26 cellular contexts compared by ENCODE assay signal in genomic region chr11:77205467-77206263, GRCh38.
A peak's percentile ranks its signal among the peaks of the same experiment; 100 is the strongest.
DNase-seq lines count a peak whose midpoint lies in the region; ATAC-seq and TF ChIP-seq lines count a peak whose summit lies in the region.
"Had no signal": no experiment of that assay in that cellular context is flagged by ENCODE, and none has a peak within 500 bp of the region (broad histone marks: within the 10 kb centered on the region; RNA-seq: fewer than 3 reads in every experiment).

No MANE protein-coding gene starts in this region.

- TF ChIP-seq CTCF in heart right ventricle (IDR thresholded peaks at IDR 0.05): no peak
- TF ChIP-seq CTCF in MM.1S (IDR thresholded peaks at IDR 0.05; ENCODE audit: low read length): no peak

- H2AFZ ChIP-seq in MM.1S (ENCODE audit: low read length): no peak overlapping the region

- H3K4me2 ChIP-seq in MM.1S (ENCODE audit: low read depth, low read length): no peak overlapping the region

- DNase-seq in Right ventricle myocardium superior: peak; percentile 36
- no peak for DNase-seq in heart right ventricle
- DNase-seq in MM.1S: peak; percentile 1
- peak; percentile 83 for DNase-seq in mesenteric fat pad (ENCODE audit: low spot score)
- peak; percentile 42 to 76 for DNase-seq in aorta
- DNase-seq in cortex of kidney (lab: John Stamatoyannopoulos, UW): no peak
- DNase-seq: activated naive CD4-positive, alpha-beta T cell; activated T-cell treated with anti-CD3 and anti-CD28 coated beads, Interleukin-2, amount 50 U/mL, for 72 hours; amygdala; DMS79; foreskin keratinocyte; GF-D8; H9; left colon; mesenchymal stem cell; NCI-H1105; NCI-H1930; NCI-H524 treated with DMSO at 0.1 percent for 48 hours; nucleus accumbens; SHP77 treated with DMSO at 0.1 percent for 48 hours had no signal

- H3K4me3 ChIP-seq in heart right ventricle (no peak overlapping the region), MM.1S (ENCODE audit: low read length) (no peak overlapping the region), aorta (ENCODE audit: low read length in 2 of 2) (no peak overlapping the region)
- H3K4me3 ChIP-seq: coronary artery, esophagus muscularis mucosa, tibial nerve had no signal

- H3K4me1 ChIP-seq in heart right ventricle: peaks cover 0 to 7% (median 0%) of the 10 kb centered on the region in 9 donors
- H3K4me1 ChIP-seq in MM.1S (ENCODE audit: low read length): no peaks in the 10 kb centered on the region
- no peaks in the 10 kb centered on the region for H3K4me1 ChIP-seq in aorta (ENCODE audit: control insufficient read depth in 1 of 2, insufficient read depth in 2 of 2, low read length in 2 of 2)
- H3K4me1 ChIP-seq: esophagus muscularis mucosa, foreskin keratinocyte had no signal

- no peak overlapping the region for H3K9ac ChIP-seq in MM.1S (ENCODE audit: low read length)

- ATAC-seq in Right ventricle myocardium superior (ENCODE audit: poor library complexity) (no peak), heart right ventricle (no peak), aorta (ENCODE audit: low FRiP score) (no peak), HG03439 (IDR thresholded peaks at IDR 0.05; ENCODE audit: unreplicated experiment) (no peak)
- ATAC-seq: activated CD4-positive, CD25-positive, alpha-beta regulatory T cell treated with anti-CD3 and anti-CD28 coated beads, Interleukin-2, amount 50 U/mL, for 24 hours; activated T-cell treated with anti-CD3 and anti-CD28 coated beads, Interleukin-2, amount 50 U/mL, for 72 hours; foreskin keratinocyte; left colon had no signal

- H3K36me3 ChIP-seq in heart right ventricle (no peaks in the 10 kb centered on the region), MM.1S (replicated peaks; ENCODE audit: insufficient read depth, low read length) (no peaks in the 10 kb centered on the region), aorta (ENCODE audit: control insufficient read depth in 1 of 2, insufficient read depth in 2 of 2, low read length in 1 of 2) (no peaks in the 10 kb centered on the region)
- H3K36me3 ChIP-seq: esophagus muscularis mucosa, tibial nerve had no signal

- no peaks in the 10 kb centered on the region for H4K20me1 ChIP-seq in MM.1S (ENCODE audit: insufficient read depth, low read length)

- H3K9me3 ChIP-seq in heart right ventricle (no peaks in the 10 kb centered on the region), MM.1S (replicated peaks; ENCODE audit: insufficient read depth, low read length) (no peaks in the 10 kb centered on the region), aorta (ENCODE audit: control insufficient read depth, low read length) (no peaks in the 10 kb centered on the region)
- H3K9me3 ChIP-seq: esophagus muscularis mucosa, tibial nerve had no signal

- H3K27me3 ChIP-seq in heart right ventricle (no peaks in the 10 kb centered on the region), MM.1S (replicated peaks; ENCODE audit: insufficient read depth, low read length) (no peaks in the 10 kb centered on the region), aorta (ENCODE audit: control insufficient read depth in 1 of 2, insufficient read depth in 2 of 2, low read length in 1 of 2) (no peaks in the 10 kb centered on the region)
- H3K27me3 ChIP-seq: esophagus muscularis mucosa, foreskin keratinocyte, tibial nerve had no signal

- H3K27ac ChIP-seq in heart right ventricle: no peak overlapping the region
- no peak overlapping the region for H3K27ac ChIP-seq in MM.1S (ENCODE audit: low read length)
- H3K27ac ChIP-seq in aorta (ENCODE audit: low read depth in 1 of 2, low read length in 2 of 2): no peak overlapping the region
- H3K27ac ChIP-seq: C4-2B, coronary artery, esophagus muscularis mucosa, foreskin keratinocyte, tibial nerve had no signal

- no peaks in the 10 kb centered on the region for H3K9me2 ChIP-seq in MM.1S (replicated peaks; ENCODE audit: insufficient read depth, low read length)

- no peaks in the 10 kb centered on the region for H3K79me2 ChIP-seq in MM.1S (ENCODE audit: low read length)

- intact Hi-C loops in Right ventricle myocardium superior (cut with DNase I) (no loop called here), heart right ventricle (cut with DNase I) (no loop called here), aorta (cut with DNase I) (no loop called here)

- H3F3A ChIP-seq in MM.1S (ENCODE audit: insufficient read depth, low read length): no peaks in the 10 kb centered on the region

- 74 to 78% methylated on average over 30 of the region's 30 CpGs for WGBS in heart right ventricle, 2 donors
- WGBS in aorta, 2 donors: 84 to 85% methylated on average over 30 of the region's 30 CpGs

Comparison
In these comparisons a context has a peak if more than half of its experiments do, and no peak if none do; other contexts are left out.
1. DNase-seq: peak in Right ventricle myocardium superior (single experiment), MM.1S (single experiment), mesenteric fat pad (single experiment) and aorta (2 of 2); none in heart right ventricle (0 of 2) and cortex of kidney (single experiment).